In genomic region chr5:58891971-58892343, GRCh38 we compare ENCODE assay signal across 8 cellular contexts.
A peak's percentile ranks its signal among the peaks of the same experiment; 100 is the strongest.
DNase-seq lines count a peak whose midpoint lies in the region; TF ChIP-seq lines count a peak whose summit lies in the region.

No MANE protein-coding gene starts in this region.

- H3K36me3 ChIP-seq in BLaER1 = no peaks in the 10 kb centered on the region
- no peaks in the 10 kb centered on the region for H3K36me3 ChIP-seq in MM.1S (replicated peaks; ENCODE audit: insufficient read depth, low read length)
- no peaks in the 10 kb centered on the region for H3K36me3 ChIP-seq in colonic mucosa
- H3K36me3 ChIP-seq in osteoblast (ENCODE audit: insufficient read depth, low read length) = no peaks in the 10 kb centered on the region

- H3K79me2 ChIP-seq in MM.1S (ENCODE audit: low read length) = no peaks in the 10 kb centered on the region
- no peaks in the 10 kb centered on the region for H3K79me2 ChIP-seq in osteoblast (ENCODE audit: insufficient read depth, low read length)

- H3K9me2 ChIP-seq in MM.1S (replicated peaks; ENCODE audit: insufficient read depth, low read length) = no peaks in the 10 kb centered on the region

- no peaks in the 10 kb centered on the region for H3K9me3 ChIP-seq in BLaER1
- no peaks in the 10 kb centered on the region for H3K9me3 ChIP-seq in MM.1S (replicated peaks; ENCODE audit: insufficient read depth, low read length)
- no peaks in the 10 kb centered on the region for H3K9me3 ChIP-seq in colonic mucosa
- H3K9me3 ChIP-seq in osteoblast (ENCODE audit: low read depth, low read length) = no peaks in the 10 kb centered on the region

- H3K27me3 ChIP-seq in BLaER1 = no peaks in the 10 kb centered on the region
- no peaks in the 10 kb centered on the region for H3K27me3 ChIP-seq in MM.1S (replicated peaks; ENCODE audit: insufficient read depth, low read length)
- H3K27me3 ChIP-seq in colonic mucosa = no peaks in the 10 kb centered on the region
- no peaks in the 10 kb centered on the region for H3K27me3 ChIP-seq in osteoblast (ENCODE audit: insufficient read depth, low read length)

- no peak overlapping the region for H3K27ac ChIP-seq in BLaER1
- H3K27ac ChIP-seq in MM.1S (ENCODE audit: low read length) = no peak overlapping the region
- H3K27ac ChIP-seq in colonic mucosa = no peak overlapping the region
- peak overlapping the region; percentile 93 for H3K27ac ChIP-seq in osteoblast (ENCODE audit: low read depth, low read length)

- no peaks in the 10 kb centered on the region for H4K20me1 ChIP-seq in BLaER1
- H4K20me1 ChIP-seq in MM.1S (ENCODE audit: insufficient read depth, low read length) = no peaks in the 10 kb centered on the region
- H4K20me1 ChIP-seq in osteoblast (ENCODE audit: insufficient read depth, low read length) = no peaks in the 10 kb centered on the region

- H3K4me2 ChIP-seq in BLaER1 (peak overlapping the region; percentile 65), MM.1S (ENCODE audit: low read depth, low read length) (peak overlapping the region; percentile 27; the same call in 1 of the 2 replicates), osteoblast (ENCODE audit: insufficient read depth, low read length) (peak overlapping the region; percentile 88)

- no peak overlapping the region for H2AFZ ChIP-seq in MM.1S (ENCODE audit: low read length)
- H2AFZ ChIP-seq in osteoblast (ENCODE audit: low read length) = peak overlapping the region; percentile 6

- H3K9ac ChIP-seq in BLaER1 (no peak overlapping the region), MM.1S (ENCODE audit: low read length) (no peak overlapping the region), colonic mucosa (ENCODE audit: low read depth in 2 of 2, low read length in 2 of 2) (no peak overlapping the region)

- DNase-seq in MM.1S (no peak), colonic mucosa (no peak), osteoblast (ENCODE audit: insufficient read length, low spot score, missing footprints) (no peak), HPDE6-E6E7 (ENCODE audit: extremely low spot score) (no peak), foreskin fibroblast (no peak), NCI-H1092 (lab: John Stamatoyannopoulos, UW) (no peak), NCI-H2196 treated with DMSO at 0.1 percent for 48 hours (lab: John Stamatoyannopoulos, UW; ENCODE audit: unreplicated experiment) (no peak)

- no peak for TF ChIP-seq CTCF in MM.1S (IDR thresholded peaks at IDR 0.05; ENCODE audit: low read length)
- peak; percentile 3 for TF ChIP-seq CTCF in colonic mucosa (IDR thresholded peaks at IDR 0.05)
- TF ChIP-seq CTCF in osteoblast (IDR thresholded peaks at IDR 0.05; ENCODE audit: extremely low read depth, low read depth, low read length) = no peak
- no peak for TF ChIP-seq CTCF in foreskin fibroblast (IDR thresholded peaks at IDR 0.05; ENCODE audit: low read depth, low read length)

- peaks cover 32% of the 10 kb centered on the region for H3K4me1 ChIP-seq in BLaER1
- no peaks in the 10 kb centered on the region for H3K4me1 ChIP-seq in MM.1S (ENCODE audit: low read length)
- H3K4me1 ChIP-seq in colonic mucosa = no peaks in the 10 kb centered on the region
- H3K4me1 ChIP-seq in osteoblast (ENCODE audit: insufficient read depth, low read length) = peaks cover 9% of the 10 kb centered on the region

- H3K4me3 ChIP-seq in BLaER1 = no peak overlapping the region
- H3K4me3 ChIP-seq in MM.1S (ENCODE audit: low read length) = no peak overlapping the region
- no peak overlapping the region for H3K4me3 ChIP-seq in colonic mucosa
- peak overlapping the region; percentile 74 for H3K4me3 ChIP-seq in osteoblast (ENCODE audit: insufficient read depth, low read length)
- no peak overlapping the region for H3K4me3 ChIP-seq in foreskin fibroblast (ENCODE audit: low read depth in 1 of 2, low read length in 2 of 2)

- no peaks in the 10 kb centered on the region for H3F3A ChIP-seq in MM.1S (ENCODE audit: insufficient read depth, low read length)

- intact Hi-C loops in colonic mucosa (cut with DNase I) = loop anchor here (5.0 kb wide), 1 partner anchor 115 kb away; no protein-coding TSS in a partner anchor

Comparison
In these comparisons a context has a peak if more than half of its experiments do, and no peak if none do; other contexts are left out.
1. H3K4me2 ChIP-seq: peak in every context shown above with its lines; median percentile 88 in osteoblast; 65 in BLaER1; 27 in MM.1S.